Comparison of ENCODE assay signal across 6 cellular contexts in genomic region chr19:2266183-2266993, GRCh38. TPM values are rescaled to one million over a fixed set of nuclear protein-coding genes. Genes with fewer than 3 reads are reported as not detected.
DNase-seq lines count a peak whose midpoint lies in the region; ATAC-seq and TF ChIP-seq lines count a peak whose summit lies in the region.

No MANE protein-coding gene starts in this region.

- H3K27ac ChIP-seq in DND-41 (ENCODE audit: low read length) (no peak overlapping the region), colonic mucosa (peak overlapping the region; percentile 71)

- H3K9me3 ChIP-seq in DND-41 (ENCODE audit: insufficient read depth, low read length, severe bottlenecking), result no peaks in the 10 kb centered on the region
- no peaks in the 10 kb centered on the region for H3K9me3 ChIP-seq in colonic mucosa

- no peak for TF ChIP-seq POLR2A in NB4 (IDR thresholded peaks at IDR 0.05; ENCODE audit: extremely low read depth, insufficient read length)

- intact Hi-C loops in colonic mucosa (cut with DNase I), result no loop called here
- intact Hi-C loops in posterior vena cava (cut with DNase I), result no loop called here

- peaks cover 31% of the 10 kb centered on the region for H3K79me2 ChIP-seq in DND-41 (ENCODE audit: insufficient read depth, low read length)

- TF ChIP-seq CTCF in DND-41 (IDR thresholded peaks at IDR 0.05; ENCODE audit: borderline replicate concordance, extremely low read depth, low read length, poor library complexity, severe bottlenecking) (no peak), NB4 (IDR thresholded peaks at IDR 0.05; ENCODE audit: low read depth, low read length) (no peak), colonic mucosa (IDR thresholded peaks at IDR 0.05) (no peak)

- no peak overlapping the region for H2AFZ ChIP-seq in DND-41 (ENCODE audit: low read depth, low read length)

- peaks cover 20% of the 10 kb centered on the region for H4K20me1 ChIP-seq in DND-41 (ENCODE audit: insufficient read depth, low read length)

- H3K9ac ChIP-seq in DND-41 (ENCODE audit: low read depth, low read length), result no peak overlapping the region
- peak overlapping the region in 1 of 2 donors; percentile 35 for H3K9ac ChIP-seq in colonic mucosa (ENCODE audit: low read depth in 2 of 2, low read length in 2 of 2)

- H3K4me1 ChIP-seq in DND-41 (ENCODE audit: insufficient read depth, low read length) (peaks cover 14% of the 10 kb centered on the region), colonic mucosa (peaks cover 9% of the 10 kb centered on the region)

- ATAC-seq in DND-41 (ENCODE audit: insufficient read depth, low read depth) (no peak), GM21515 (IDR thresholded peaks at IDR 0.05; ENCODE audit: unreplicated experiment) (no peak)

- H3K36me3 ChIP-seq in DND-41 (ENCODE audit: insufficient read depth, low read length) (peaks cover 19% of the 10 kb centered on the region), colonic mucosa (no peaks in the 10 kb centered on the region)

- no peaks in the 10 kb centered on the region for H3K27me3 ChIP-seq in DND-41 (ENCODE audit: insufficient read depth, low read length, poor library complexity)
- no peaks in the 10 kb centered on the region for H3K27me3 ChIP-seq in colonic mucosa

- DNase-seq in DND-41, result peak; percentile 53
- peak; percentile 72 for DNase-seq in NB4 (ENCODE audit: low read depth)
- DNase-seq in colonic mucosa, result peak; percentile 96
- DNase-seq in posterior vena cava (ENCODE audit: low spot score), result peak; percentile 96
- no peak for DNase-seq in T-helper 9 cell

- H3K4me3 ChIP-seq in DND-41 (ENCODE audit: low read depth in 1 of 2, low read length in 2 of 2) (no peak overlapping the region), NB4 (ENCODE audit: low read depth, low read length) (no peak overlapping the region), colonic mucosa (no peak overlapping the region)

- H3K4me2 ChIP-seq in DND-41 (ENCODE audit: insufficient read depth, low read length), result no peak overlapping the region

RNA-seq across cellular contexts. Expression of gene JSRP1, which starts 10.2 kb away (rescaled TPM):
- total RNA-seq in colonic mucosa, result 1 to 10 TPM in 1 of 2 donors, under 1 TPM in 1; 0.64 to 1.3 TPM
- not detected for total RNA-seq in posterior vena cava

RNA-seq across cellular contexts. Expression of gene PEAK3, which starts 15.6 kb away (rescaled TPM):
- total RNA-seq in colonic mucosa (under 1 TPM; 0.29 to 0.72 TPM), posterior vena cava (1 to 10 TPM in 1 of 2 donors, under 1 TPM in 1; 0.90 to 2.0 TPM)

RNA-seq across cellular contexts. Expression of gene AMH, which starts 17.3 kb away (rescaled TPM):
- total RNA-seq in colonic mucosa (1 to 10 TPM in 1 of 2 donors, under 1 TPM in 1; 0.90 to 5.1 TPM), posterior vena cava (1 to 10 TPM in 1 of 2 donors, under 1 TPM in 1; 0.46 to 1.1 TPM)

RNA-seq across cellular contexts. Expression of gene SF3A2, which starts 29.8 kb away (rescaled TPM):
- 10 to 100 TPM; 60.9 to 99.8 TPM for total RNA-seq in colonic mucosa
- 10 to 100 TPM; 35.0 to 36.6 TPM for total RNA-seq in posterior vena cava

RNA-seq across cellular contexts. Expression of gene PLEKHJ1, which starts 30.3 kb away (rescaled TPM):
- total RNA-seq in colonic mucosa, result 100 to 1,000 TPM; 176 to 238 TPM
- 10 to 100 TPM; 24.3 to 27.6 TPM for total RNA-seq in posterior vena cava
